Comparison of ENCODE assay signal across 12 cellular contexts in genomic region chr2:113236367-113237159, GRCh38. TPM values are rescaled to one million over a fixed set of nuclear protein-coding genes. Genes with fewer than 3 reads are reported as not detected.
DNase-seq lines count a peak whose midpoint lies in the region; ATAC-seq and TF ChIP-seq lines count a peak whose summit lies in the region.
"Had no signal": no experiment of that assay in that cellular context is flagged by ENCODE, and none has a peak within 500 bp of the region (broad histone marks: within the 10 kb centered on the region; RNA-seq: fewer than 3 reads in every experiment).

No MANE protein-coding gene starts in this region.

- H3K36me3 Mint-ChIP-seq in activated naive CD8-positive, alpha-beta T cell: peaks cover 3% of the 10 kb centered on the region
- H3K36me3 Mint-ChIP-seq in memory B cell: peaks cover 2% of the 10 kb centered on the region

- H3K4me1 Mint-ChIP-seq in activated naive CD8-positive, alpha-beta T cell (ENCODE audit: low read depth): peaks cover 35% of the 10 kb centered on the region
- peaks cover 17% of the 10 kb centered on the region for H3K4me1 Mint-ChIP-seq in memory B cell

- no peak for DNase-seq in left ventricle myocardium inferior
- no peak for DNase-seq in left cardiac atrium
- DNase-seq in memory B cell (ENCODE audit: low spot score in 2 of 2): no peak
- peak; percentile 52 to 76 for DNase-seq in upper lobe of left lung
- DNase-seq in NCI-H2107 (lab: John Stamatoyannopoulos, UW): no peak
- DNase-seq in stimulated activated CD4-positive, alpha-beta T cell treated with anti-CD3 and anti-CD28 coated beads, Interleukin-4, amount 100 ng/mL, for 24 hours: no peak
- no peak for DNase-seq in H7
- DNase-seq: caudate nucleus; DMS153; NCI-H1930; stimulated activated CD4-positive, alpha-beta T cell treated with anti-CD3 and anti-CD28 coated beads, Interleukin-4, amount 100 ng/mL, for 1 hour had no signal

- 77 to 95% methylated on average over 13 to 35 of the region's 38 CpGs for WGBS in upper lobe of left lung, 2 donors

- H3K27me3 ChIP-seq in left ventricle myocardium inferior (ENCODE audit: low read depth) (no peaks in the 10 kb centered on the region), upper lobe of left lung (no peaks in the 10 kb centered on the region), H7 (ENCODE audit: control insufficient read depth, insufficient read depth, low read length) (no peaks in the 10 kb centered on the region)

- no peak overlapping the region for H3K27ac ChIP-seq in left ventricle myocardium inferior (replicated peaks)
- peak overlapping the region in 3 of 4 donors; percentile 71 to 91 (median 88) for H3K27ac ChIP-seq in upper lobe of left lung

- TF ChIP-seq POLR2A in upper lobe of left lung (IDR thresholded peaks at IDR 0.05): peak in 1 of 4 donors; percentile 51

- H3K27ac Mint-ChIP-seq in activated naive CD8-positive, alpha-beta T cell: peak overlapping the region; percentile 66
- peak overlapping the region; percentile 71 for H3K27ac Mint-ChIP-seq in memory B cell

- H3K27me3 Mint-ChIP-seq in activated naive CD8-positive, alpha-beta T cell: no peaks in the 10 kb centered on the region
- H3K27me3 Mint-ChIP-seq in memory B cell: peaks cover 4% of the 10 kb centered on the region

- no peaks in the 10 kb centered on the region for H3K9me3 ChIP-seq in left ventricle myocardium inferior (replicated peaks)
- no peaks in the 10 kb centered on the region for H3K9me3 ChIP-seq in upper lobe of left lung

- intact Hi-C loops in left ventricle myocardium inferior (cut with micrococcal nuclease): no loop called here
- intact Hi-C loops in left cardiac atrium (cut with DNase I): no loop called here

- ATAC-seq in left cardiac atrium (no peak), memory B cell (ENCODE audit: low read depth) (no peak), upper lobe of left lung (ENCODE audit: low FRiP score in 2 of 2) (no peak)

- no peak for TF ChIP-seq EP300 in upper lobe of left lung (IDR thresholded peaks at IDR 0.05)

- H3K4me3 Mint-ChIP-seq in activated naive CD8-positive, alpha-beta T cell: peak overlapping the region; percentile 82
- H3K4me3 Mint-ChIP-seq in memory B cell: peak overlapping the region; percentile 78

- H3K36me3 ChIP-seq in left ventricle myocardium inferior: no peaks in the 10 kb centered on the region
- no peaks in the 10 kb centered on the region for H3K36me3 ChIP-seq in upper lobe of left lung
- no peaks in the 10 kb centered on the region for H3K36me3 ChIP-seq in H7 (replicated peaks; ENCODE audit: control insufficient read depth, insufficient read depth, low read length)

- H3K4me3 ChIP-seq in left ventricle myocardium inferior (peak overlapping the region; percentile 66), upper lobe of left lung (peak overlapping the region in 3 of 4 donors; percentile 49 to 57 (median 52)), H7 (ENCODE audit: insufficient read depth, low read depth, low read length) (no peak overlapping the region)

- H3K9me3 Mint-ChIP-seq in activated naive CD8-positive, alpha-beta T cell (ENCODE audit: low read depth): no peaks in the 10 kb centered on the region
- H3K9me3 Mint-ChIP-seq in memory B cell: no peaks in the 10 kb centered on the region

- H3K4me1 ChIP-seq in left ventricle myocardium inferior (peaks cover 41% of the 10 kb centered on the region), upper lobe of left lung (peaks cover 17 to 37% (median 22%) of the 10 kb centered on the region in 4 donors)

- TF ChIP-seq CTCF in left ventricle myocardium inferior (IDR thresholded peaks at IDR 0.05; ENCODE audit: borderline replicate concordance) (no peak), upper lobe of left lung (IDR thresholded peaks at IDR 0.05) (no peak)

RNA-seq across cellular contexts. Expression of gene PAX8, which starts 42.2 kb away (rescaled TPM):
- total RNA-seq in left ventricle myocardium inferior: 0.44 TPM
- 1 to 10 TPM in 1 of 2 donors, under 1 TPM in 1; 0.13 to 1.9 TPM for total RNA-seq in left cardiac atrium
- 1 to 10 TPM; 1.5 to 3.6 (median 2.0) TPM for total RNA-seq in upper lobe of left lung
- total RNA-seq in H7 (2014; rRNA removed; shearing (Covaris generic)): not detected in 2 replicates

Comparison
In these comparisons a context has a peak if more than half of its experiments do, and no peak if none do; other contexts are left out.
1. DNase-seq: peak in upper lobe of left lung (2 of 2); none in left ventricle myocardium inferior (single experiment), left cardiac atrium (single experiment), memory B cell (0 of 2), NCI-H2107 (single experiment), stimulated activated CD4-positive, alpha-beta T cell treated with anti-CD3 and anti-CD28 coated beads, Interleukin-4, amount 100 ng/mL, for 24 hours (single experiment) and H7 (single experiment).